ENCODE assay signal across 1 cellular context in the genomic region with DNA sequence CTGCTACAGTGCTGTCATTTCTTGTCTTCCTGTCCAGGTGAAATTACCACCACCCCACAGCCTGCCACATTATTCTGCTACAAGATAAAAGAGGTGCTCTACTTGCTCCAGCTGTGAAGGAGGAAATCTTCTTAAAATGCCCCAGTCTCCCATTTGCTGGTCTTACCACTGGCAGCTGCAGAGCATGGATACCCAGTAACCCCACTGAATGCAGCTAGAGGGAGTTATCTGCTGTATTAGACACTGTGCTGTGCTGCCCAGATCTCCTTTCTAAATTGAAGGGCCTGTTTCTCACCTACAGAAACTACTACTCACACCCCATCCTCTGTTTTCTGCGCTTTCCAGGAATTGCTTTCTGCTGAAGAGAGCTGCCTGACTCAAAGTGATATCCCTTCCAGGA.
TF ChIP-seq lines count a peak whose summit lies in the region.

No MANE protein-coding gene starts in this region.

TF ChIP-seq in H1, 55 proteins besides CTCF, POLR2A, EP300 and RAD21:
- TF ChIP-seq CTBP2 (IDR thresholded peaks at IDR 0.05; ENCODE audit: borderline replicate concordance, insufficient read depth, insufficient read length, low read length) (no peak), GTF2F1 (IDR thresholded peaks at IDR 0.05; ENCODE audit: borderline replicate concordance, low read depth, low read length) (no peak), BRCA1 (IDR thresholded peaks at IDR 0.05; ENCODE audit: low read depth, low read length) (no peak), JUND (IDR thresholded peaks at IDR 0.05; ENCODE audit: low read length) (no peak), RXRA (IDR thresholded peaks at IDR 0.05; ENCODE audit: insufficient read depth, low read depth, low read length) (no peak), TBP (IDR thresholded peaks at IDR 0.05; ENCODE audit: low read depth, low read length) (no peak), JUN (IDR thresholded peaks at IDR 0.05; ENCODE audit: low read depth, low read length) (no peak), RFX5 (IDR thresholded peaks at IDR 0.05; ENCODE audit: borderline replicate concordance, low read depth, low read length) (no peak), RBBP5 (IDR thresholded peaks at IDR 0.05; ENCODE audit: borderline replicate concordance, low read depth, low read length) (no peak), CBX5 (IDR thresholded peaks at IDR 0.05; ENCODE audit: low read depth, low read length) (no peak), ZNF274 (IDR thresholded peaks at IDR 0.05; ENCODE audit: borderline replicate concordance, extremely low read depth, low read length) (no peak), NRF1 (IDR thresholded peaks at IDR 0.05; ENCODE audit: low read depth, low read length) (no peak), MAFK (IDR thresholded peaks at IDR 0.05; ENCODE audit: low read depth, low read length) (no peak), CBX8 (IDR thresholded peaks at IDR 0.05; ENCODE audit: borderline replicate concordance, low read depth, low read length) (no peak), CEBPB (IDR thresholded peaks at IDR 0.05; ENCODE audit: low read depth, low read length) (no peak), YY1 (IDR thresholded peaks at IDR 0.05; ENCODE audit: low read depth, low read length) (no peak), POLR2AphosphoS5 (IDR thresholded peaks at IDR 0.05; ENCODE audit: low read depth, low read length) (no peak), SIX5 (IDR thresholded peaks at IDR 0.05; ENCODE audit: low read depth, low read length) (no peak)
